In the genomic region with DNA sequence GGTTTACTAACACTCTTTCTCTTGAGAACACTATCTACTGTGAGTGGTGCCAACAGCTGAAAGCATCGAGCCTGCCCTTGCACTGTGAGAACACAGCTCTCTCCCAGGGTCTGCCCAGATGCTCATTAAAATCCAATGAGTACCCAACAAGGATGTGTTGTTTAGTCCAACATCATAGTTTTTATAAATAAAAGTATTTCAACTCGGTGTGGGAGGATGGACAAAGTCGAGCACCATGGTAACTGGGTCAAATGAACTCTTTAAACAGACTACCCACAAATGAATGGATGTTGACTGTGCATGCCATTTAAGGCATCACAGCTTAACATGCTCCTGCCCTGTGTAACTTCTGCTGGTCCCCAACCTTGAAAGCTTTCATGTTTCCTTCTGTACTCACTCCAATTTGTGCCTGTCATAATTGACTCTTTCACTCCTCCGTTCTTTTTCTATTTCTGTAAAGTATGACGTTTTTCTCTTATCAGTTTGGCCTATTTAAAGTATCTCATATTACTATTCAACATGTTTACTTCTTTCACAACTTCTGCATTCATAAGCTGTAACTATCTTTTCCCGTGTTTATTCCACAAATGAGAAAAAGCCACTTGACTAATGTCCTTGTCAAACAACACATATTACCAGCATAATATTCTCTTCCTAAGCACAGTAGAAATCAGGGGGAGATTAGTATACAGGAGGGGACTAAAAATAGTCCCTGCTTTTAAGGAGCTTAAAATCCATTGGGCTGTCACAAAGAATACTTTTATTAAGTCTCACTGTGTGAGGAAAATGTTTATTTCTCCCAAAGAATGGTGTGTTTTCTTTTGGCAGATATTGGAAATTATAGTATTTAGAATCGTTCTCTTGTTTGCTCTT, we compare ENCODE assay signal across 13 cellular contexts.
DNase-seq lines count a peak whose midpoint lies in the region; FAIRE-seq and TF ChIP-seq lines count a peak whose summit lies in the region.
"Had no signal": no experiment of that assay in that cellular context is flagged by ENCODE, and none has a peak within 500 bp of the region (broad histone marks: within the 10 kb centered on the region; RNA-seq: fewer than 3 reads in every experiment).

No MANE protein-coding gene starts in this region.

- DNase-seq in EL (peak; percentile 7), head of caudate nucleus (peak in 30 of 42 donors; percentile 3 to 77 (median 36)), occipital lobe (lab: John Stamatoyannopoulos, UW) (peak; percentile 13), epidermal melanocyte (ENCODE audit: insufficient read length, low spot score) (no peak), posterior vena cava (ENCODE audit: low spot score) (no peak), RWPE1 (ENCODE audit: low spot score) (no peak), NCI-H345 (lab: John Stamatoyannopoulos, UW) (no peak)
- DNase-seq: activated T-cell treated with anti-CD3 and anti-CD28 coated beads for 4 hours, GOT3, T-helper 2 cell had no signal

- POLR2A ChIA-PET in RWPE1 (lab: Yijun Ruan, JAX; ENCODE audit: low non-redundant PET): no interaction called here

- FAIRE-seq in TTC549 (lab: Jason Lieb, UNC): peak; percentile 95
- FAIRE-seq: colon had no signal

- intact Hi-C loops in head of caudate nucleus (cut with DNase I): no loop called here
- intact Hi-C loops in posterior vena cava (cut with DNase I): no loop called here

- CTCF ChIA-PET in RWPE1 (lab: Yijun Ruan, JAX): interaction anchor here (1.0 kb wide), 1 partner anchor 10 kb away, joined by 3 read pairs; no protein-coding TSS in a partner anchor

- no peak for TF ChIP-seq CTCF in RWPE1 (conservative IDR thresholded peaks at IDR 0.05; ENCODE audit: low read depth)

- no peak overlapping the region for H3K27ac ChIP-seq in RWPE1
- H3K27ac ChIP-seq: C4-2B had no signal

Comparison
In these comparisons a context has a peak if more than half of its experiments do, and no peak if none do; other contexts are left out.
1. DNase-seq: peak in EL (single experiment), head of caudate nucleus (30 of 42) and occipital lobe (single experiment); none in epidermal melanocyte (single experiment), posterior vena cava (single experiment), RWPE1 (single experiment) and NCI-H345 (single experiment).